In genomic region chr5:126875303-126875785, GRCh38 we compare ENCODE assay signal across 20 cellular contexts.
A peak's percentile ranks its signal among the peaks of the same experiment; 100 is the strongest.
DNase-seq lines count a peak whose midpoint lies in the region; ATAC-seq and TF ChIP-seq lines count a peak whose summit lies in the region.
"Had no signal": no experiment of that assay in that cellular context is flagged by ENCODE, and none has a peak within 500 bp of the region (broad histone marks: within the 10 kb centered on the region; RNA-seq: fewer than 3 reads in every experiment).

No MANE protein-coding gene starts in this region.

- H3K4me3 Mint-ChIP-seq in WTC11, result no peak overlapping the region
- H3K4me3 Mint-ChIP-seq: immature natural killer cell, naive B cell had no signal

- H3K9me3 Mint-ChIP-seq in WTC11, result no peaks in the 10 kb centered on the region
- H3K9me3 Mint-ChIP-seq: immature natural killer cell, naive B cell had no signal

- no peak for TF ChIP-seq CTCF in WTC11 (IDR thresholded peaks at IDR 0.05)
- no peak for TF ChIP-seq CTCF in hepatocyte (IDR thresholded peaks at IDR 0.05; ENCODE audit: poor library complexity)
- TF ChIP-seq CTCF in smooth muscle cell (IDR thresholded peaks at IDR 0.05; ENCODE audit: borderline replicate concordance, insufficient read depth, poor library complexity, severe bottlenecking), result no peak

- H3K4me3 ChIP-seq in hepatocyte (no peak overlapping the region), smooth muscle cell (no peak overlapping the region), Karpas-422 (ENCODE audit: low read length) (no peak overlapping the region)
- H3K4me3 ChIP-seq: A549, esophagus muscularis mucosa, stomach had no signal

- H3K27me3 Mint-ChIP-seq in WTC11 (ENCODE audit: low read depth), result no peaks in the 10 kb centered on the region; the same call in 1 of the 2 replicates
- H3K27me3 Mint-ChIP-seq: naive B cell had no signal

- H3K27me3 ChIP-seq in hepatocyte (no peaks in the 10 kb centered on the region), smooth muscle cell (ENCODE audit: low read depth) (no peaks in the 10 kb centered on the region), Karpas-422 (ENCODE audit: low read length) (no peaks in the 10 kb centered on the region)

- H3K4me1 ChIP-seq in hepatocyte (ENCODE audit: insufficient read depth) (peaks cover 22% of the 10 kb centered on the region), smooth muscle cell (ENCODE audit: low read depth) (no peaks in the 10 kb centered on the region), Karpas-422 (ENCODE audit: low read length) (peaks cover 6% of the 10 kb centered on the region)
- H3K4me1 ChIP-seq: A549 had no signal

- CTCF ChIA-PET in WTC11 (lab: Charles Lee), result no interaction called here

- H2AFZ ChIP-seq in hepatocyte, result no peak overlapping the region
- H2AFZ ChIP-seq in smooth muscle cell (ENCODE audit: low read depth), result no peak overlapping the region
- no peak overlapping the region for H2AFZ ChIP-seq in Karpas-422 (ENCODE audit: low read length)

- no peak overlapping the region for H3K9ac ChIP-seq in smooth muscle cell (ENCODE audit: low read depth)
- H3K9ac ChIP-seq in Karpas-422 (ENCODE audit: low read length), result no peak overlapping the region

- peaks cover 38% of the 10 kb centered on the region for H3K4me1 Mint-ChIP-seq in WTC11
- H3K4me1 Mint-ChIP-seq: immature natural killer cell had no signal

- no peaks in the 10 kb centered on the region for H3K79me2 ChIP-seq in hepatocyte
- no peaks in the 10 kb centered on the region for H3K79me2 ChIP-seq in smooth muscle cell (ENCODE audit: low read depth)
- H3K79me2 ChIP-seq in Karpas-422 (ENCODE audit: low read length), result no peaks in the 10 kb centered on the region

- H3K9me3 ChIP-seq in hepatocyte (ENCODE audit: low read depth), result no peaks in the 10 kb centered on the region
- no peaks in the 10 kb centered on the region for H3K9me3 ChIP-seq in smooth muscle cell (replicated peaks; ENCODE audit: low read depth)
- H3K9me3 ChIP-seq in Karpas-422 (ENCODE audit: low read length), result no peaks in the 10 kb centered on the region
- H3K9me3 ChIP-seq: A549, esophagus muscularis mucosa, stomach had no signal

- DNase-seq in NCI-H345 (lab: John Stamatoyannopoulos, UW) (peak; percentile 5), NCI-H345 treated with DMSO at 0.1 percent for 48 hours (lab: John Stamatoyannopoulos, UW; ENCODE audit: unreplicated experiment) (no peak), WTC11 (ENCODE audit: low spot score) (no peak), hepatocyte (ENCODE audit: low spot score) (peak; percentile 68), smooth muscle cell (lab: John Stamatoyannopoulos, UW; ENCODE audit: unreplicated experiment) (no peak), OCI-M2 (lab: John Stamatoyannopoulos, UW; ENCODE audit: unreplicated experiment) (no peak), Karpas-422 (no peak)
- DNase-seq: activated CD4-positive, alpha-beta T cell treated with anti-CD3 and anti-CD28 coated beads for 48 hours; activated CD8-positive, alpha-beta memory T cell treated with anti-CD3 and anti-CD28 coated beads, Interleukin-2, amount 50 U/mL, for 4 hours; activated effector memory CD4-positive, alpha-beta T cell treated with anti-CD3 and anti-CD28 coated beads, Interleukin-2, amount 50 U/mL, for 16 hours; effector CD4-positive, alpha-beta T cell; immature natural killer cell; naive B cell; NCI-H446; posterior cingulate gyrus; stomach; SW 1271 had no signal

- no peaks in the 10 kb centered on the region for H3F3A ChIP-seq in smooth muscle cell (ENCODE audit: low read depth)

- no peaks in the 10 kb centered on the region for H3K9me2 ChIP-seq in hepatocyte (replicated peaks; ENCODE audit: insufficient read depth)
- no peaks in the 10 kb centered on the region for H3K9me2 ChIP-seq in Karpas-422 (replicated peaks; ENCODE audit: insufficient read depth, low read length)

- ATAC-seq in WTC11 (peak; percentile 54), GM19397 (IDR thresholded peaks at IDR 0.05; ENCODE audit: unreplicated experiment) (no peak)
- ATAC-seq: A549 had no signal

- H3K4me2 ChIP-seq in hepatocyte, result peak overlapping the region; percentile 41
- H3K4me2 ChIP-seq in smooth muscle cell, result peak overlapping the region; percentile 30
- H3K4me2 ChIP-seq in Karpas-422 (ENCODE audit: low read depth, low read length, poor library complexity, severe bottlenecking), result no peak overlapping the region
- H3K4me2 ChIP-seq: A549 had no signal

- H3K27ac Mint-ChIP-seq in WTC11, result peak overlapping the region; percentile 60
- H3K27ac Mint-ChIP-seq: immature natural killer cell had no signal

- no peaks in the 10 kb centered on the region for H3K36me3 ChIP-seq in hepatocyte (replicated peaks; ENCODE audit: insufficient read depth, low read depth)
- H3K36me3 ChIP-seq in smooth muscle cell (ENCODE audit: low read depth), result no peaks in the 10 kb centered on the region
- H3K36me3 ChIP-seq in Karpas-422 (ENCODE audit: insufficient read depth, low read length), result no peaks in the 10 kb centered on the region

- WGBS in hepatocyte (ENCODE audit: low lambda C conversion rate, missing lambda C conversion rate), result 26% methylated on average over 13 of the region's 13 CpGs
- 30% methylated on average over 13 of the region's 13 CpGs for WGBS in smooth muscle cell (ENCODE audit: low lambda C conversion rate)

- peaks cover 3% of the 10 kb centered on the region; the same call in 1 of the 2 replicates for H3K36me3 Mint-ChIP-seq in WTC11

- H3K27ac ChIP-seq in hepatocyte (no peak overlapping the region), smooth muscle cell (ENCODE audit: low read depth) (no peak overlapping the region), Karpas-422 (ENCODE audit: low read length) (no peak overlapping the region)
- H3K27ac ChIP-seq: A549, esophagus muscularis mucosa, stomach had no signal

- no peaks in the 10 kb centered on the region for H4K20me1 ChIP-seq in hepatocyte (ENCODE audit: insufficient read depth, poor library complexity, severe bottlenecking)
- no peaks in the 10 kb centered on the region for H4K20me1 ChIP-seq in smooth muscle cell (ENCODE audit: low read depth)
- no peaks in the 10 kb centered on the region for H4K20me1 ChIP-seq in Karpas-422 (ENCODE audit: insufficient read depth, low read depth, low read length)

- POLR2A ChIA-PET in WTC11 (lab: Charles Lee), result interaction anchor here (0.6 kb wide), 1 partner anchor 62 kb away, joined by 6 read pairs; no protein-coding TSS in a partner anchor

TF ChIP-seq in WTC11, 78 proteins besides CTCF, POLR2A, EP300 and RAD21:
- no peak for TF ChIP-seq JAZF1 (CRISPR knock-in tag; IDR thresholded peaks at IDR 0.05)
- TF ChIP-seq ZNF232 (CRISPR knock-in tag; IDR thresholded peaks at IDR 0.05), result no peak
- no peak for TF ChIP-seq NR1H2 (CRISPR knock-in tag; IDR thresholded peaks at IDR 0.05)
- TF ChIP-seq IRF2 (CRISPR knock-in tag; IDR thresholded peaks at IDR 0.05; ENCODE audit: borderline replicate concordance, low read depth), result no peak
- no peak for TF ChIP-seq ATF1 (CRISPR knock-in tag; IDR thresholded peaks at IDR 0.05)
- no peak for TF ChIP-seq E2F1 (CRISPR knock-in tag; IDR thresholded peaks at IDR 0.05)
- TF ChIP-seq ZNF671 (CRISPR knock-in tag; IDR thresholded peaks at IDR 0.05), result no peak

Comparison
In these comparisons a context has a peak if more than half of its experiments do, and no peak if none do; other contexts are left out.
1. DNase-seq: peak in NCI-H345 (single experiment) and hepatocyte (single experiment); none in NCI-H345 treated with DMSO at 0.1 percent for 48 hours (single experiment), WTC11 (single experiment), smooth muscle cell (single experiment), OCI-M2 (single experiment) and Karpas-422 (single experiment).